In genomic region chr16:89318871-89319627, GRCh38 we compare ENCODE assay signal across 10 cellular contexts.
A peak's percentile ranks its signal among the peaks of the same experiment; 100 is the strongest.
DNase-seq lines count a peak whose midpoint lies in the region; ATAC-seq, FAIRE-seq and TF ChIP-seq lines count a peak whose summit lies in the region.
"Had no signal": no experiment of that assay in that cellular context is flagged by ENCODE, and none has a peak within 500 bp of the region (broad histone marks: within the 10 kb centered on the region; RNA-seq: fewer than 3 reads in every experiment).

No MANE protein-coding gene starts in this region.

- H3K9me3 ChIP-seq in keratinocyte (ENCODE audit: control insufficient read depth, low read depth, low read length), result peaks cover 8% of the 10 kb centered on the region
- H3K9me3 ChIP-seq in subcutaneous abdominal adipose tissue (ENCODE audit: control insufficient read depth in 5 of 5, low read length in 5 of 5), result no peaks in the 10 kb centered on the region
- H3K9me3 ChIP-seq: neutrophil had no signal

- H3K27me3 Mint-ChIP-seq in activated naive CD4-positive, alpha-beta T cell treated with anti-CD3 and anti-CD28 coated beads, Interleukin-2, amount 10 ng/mL, durations not matched to agents 7 days and 5 days, result no peaks in the 10 kb centered on the region
- H3K27me3 Mint-ChIP-seq in activated naive CD8-positive, alpha-beta T cell treated with anti-CD3 and anti-CD28 coated beads, Interleukin-2, amount 50 U/mL, for 24 hours, result no peaks in the 10 kb centered on the region

- H3K4me1 ChIP-seq in keratinocyte (ENCODE audit: control insufficient read depth, extremely low read depth, insufficient read depth, low read length) (peaks cover 90% of the 10 kb centered on the region), subcutaneous abdominal adipose tissue (ENCODE audit: control insufficient read depth in 5 of 5, insufficient read depth in 5 of 5, low read length in 5 of 5) (peaks cover 25 to 95% (median 71%) of the 10 kb centered on the region in 5 donors)

- H3K27me3 ChIP-seq in keratinocyte (ENCODE audit: control insufficient read depth, extremely low read depth, insufficient read depth, low read length), result no peaks in the 10 kb centered on the region
- H3K27me3 ChIP-seq in subcutaneous abdominal adipose tissue (ENCODE audit: control insufficient read depth in 5 of 5, insufficient read depth in 4 of 5, low read length in 5 of 5), result no peaks in the 10 kb centered on the region
- H3K27me3 ChIP-seq: neutrophil had no signal

- peaks cover 41% of the 10 kb centered on the region for H3K36me3 Mint-ChIP-seq in activated naive CD4-positive, alpha-beta T cell treated with anti-CD3 and anti-CD28 coated beads, Interleukin-2, amount 10 ng/mL, durations not matched to agents 7 days and 5 days
- H3K36me3 Mint-ChIP-seq in activated naive CD8-positive, alpha-beta T cell treated with anti-CD3 and anti-CD28 coated beads, Interleukin-2, amount 50 U/mL, for 24 hours (ENCODE audit: low read depth), result peaks cover 40% of the 10 kb centered on the region

- no peak for ATAC-seq in activated naive CD8-positive, alpha-beta T cell treated with anti-CD3 and anti-CD28 coated beads, Interleukin-2, amount 50 U/mL, for 24 hours
- ATAC-seq in HG03457 (IDR thresholded peaks at IDR 0.05; ENCODE audit: unreplicated experiment), result no peak

- peak overlapping the region; percentile 77 for H3K4me2 ChIP-seq in keratinocyte (ENCODE audit: control insufficient read depth, extremely low read depth, insufficient read depth, low read depth, low read length)

- H4K20me1 ChIP-seq in keratinocyte (ENCODE audit: control insufficient read depth, extremely low read depth, insufficient read depth, low read length), result peaks cover 7% of the 10 kb centered on the region

- H3K9me3 Mint-ChIP-seq in activated naive CD4-positive, alpha-beta T cell treated with anti-CD3 and anti-CD28 coated beads, Interleukin-2, amount 10 ng/mL, durations not matched to agents 7 days and 5 days, result no peaks in the 10 kb centered on the region
- H3K9me3 Mint-ChIP-seq in activated naive CD8-positive, alpha-beta T cell treated with anti-CD3 and anti-CD28 coated beads, Interleukin-2, amount 50 U/mL, for 24 hours, result no peaks in the 10 kb centered on the region

- H3K36me3 ChIP-seq in keratinocyte (ENCODE audit: control insufficient read depth in 2 of 2, extremely low read depth in 1 of 2, insufficient read depth in 2 of 2, low read length in 2 of 2) (peaks cover 3 to 17% of the 10 kb centered on the region in 2 experiments), subcutaneous abdominal adipose tissue (ENCODE audit: control insufficient read depth in 5 of 5, insufficient read depth in 5 of 5, low read length in 5 of 5) (peaks cover 0 to 14% (median 3%) of the 10 kb centered on the region in 5 donors)

- H3K4me3 ChIP-seq in keratinocyte (ENCODE audit: control insufficient read depth in 2 of 3, extremely low read depth in 1 of 3, insufficient read depth in 2 of 3, low read depth in 1 of 3, low read length in 3 of 3), result no peak overlapping the region
- no peak overlapping the region for H3K4me3 ChIP-seq in subcutaneous abdominal adipose tissue (ENCODE audit: low read depth in 1 of 5, low read length in 5 of 5)

- H3K9ac ChIP-seq in keratinocyte (ENCODE audit: control insufficient read depth, extremely low read depth, insufficient read depth, low read length) (no peak overlapping the region), subcutaneous abdominal adipose tissue (ENCODE audit: low read length in 5 of 5) (peak overlapping the region in 1 of 5 donors; percentile 6)

- DNase-seq in activated naive CD4-positive, alpha-beta T cell treated with anti-CD3 and anti-CD28 coated beads, Interleukin-2, amount 10 ng/mL, durations not matched to agents 7 days and 5 days, result no peak
- DNase-seq in activated naive CD4-positive, alpha-beta T cell treated with anti-CD3 and anti-CD28 coated beads, Interleukin-2, amount 50 U/mL, for 16 hours, result no peak
- DNase-seq in activated naive CD8-positive, alpha-beta T cell treated with anti-CD3 and anti-CD28 coated beads, Interleukin-2, amount 50 U/mL, for 24 hours, result no peak
- DNase-seq in keratinocyte (ENCODE audit: low read depth, low spot score) (no peak), NCI-H2029 (lab: John Stamatoyannopoulos, UW) (no peak), NCI-H2171 (lab: John Stamatoyannopoulos, UW) (no peak)
- DNase-seq: NCI-H446 had no signal

- no peak for FAIRE-seq in keratinocyte (lab: Jason Lieb, UNC)

- CTCF ChIA-PET in activated naive CD4-positive, alpha-beta T cell treated with anti-CD3 and anti-CD28 coated beads, Interleukin-2, amount 10 ng/mL, durations not matched to agents 7 days and 5 days (lab: Charles Lee), result no interaction called here

- no peak for TF ChIP-seq CTCF in keratinocyte (optimal IDR thresholded peaks at IDR 0.05 in 1 of 3, IDR thresholded peaks at IDR 0.05 in 1 of 3, conservative IDR thresholded peaks at IDR 0.05 in 1 of 3; ENCODE audit: extremely low read depth in 1 of 3, insufficient read depth in 2 of 3, low read length in 3 of 3)

- peak overlapping the region; percentile 84 for H3K27ac Mint-ChIP-seq in activated naive CD4-positive, alpha-beta T cell treated with anti-CD3 and anti-CD28 coated beads, Interleukin-2, amount 10 ng/mL, durations not matched to agents 7 days and 5 days
- H3K27ac Mint-ChIP-seq in activated naive CD8-positive, alpha-beta T cell treated with anti-CD3 and anti-CD28 coated beads, Interleukin-2, amount 50 U/mL, for 24 hours, result peak overlapping the region; percentile 83

- peaks cover 97% of the 10 kb centered on the region for H3K4me1 Mint-ChIP-seq in activated naive CD4-positive, alpha-beta T cell treated with anti-CD3 and anti-CD28 coated beads, Interleukin-2, amount 10 ng/mL, durations not matched to agents 7 days and 5 days
- peaks cover 94% of the 10 kb centered on the region for H3K4me1 Mint-ChIP-seq in activated naive CD8-positive, alpha-beta T cell treated with anti-CD3 and anti-CD28 coated beads, Interleukin-2, amount 50 U/mL, for 24 hours

- no peak overlapping the region for H3K4me3 Mint-ChIP-seq in activated naive CD4-positive, alpha-beta T cell treated with anti-CD3 and anti-CD28 coated beads, Interleukin-2, amount 10 ng/mL, durations not matched to agents 7 days and 5 days
- H3K4me3 Mint-ChIP-seq in activated naive CD8-positive, alpha-beta T cell treated with anti-CD3 and anti-CD28 coated beads, Interleukin-2, amount 50 U/mL, for 24 hours, result no peak overlapping the region

- peaks cover 80% of the 10 kb centered on the region for H3K79me2 ChIP-seq in keratinocyte (ENCODE audit: control insufficient read depth, insufficient read depth, low read length)

- H3K9me1 ChIP-seq in keratinocyte (ENCODE audit: control insufficient read depth, extremely low read depth, insufficient read depth, low read length), result no peaks in the 10 kb centered on the region

- H3K27ac ChIP-seq in keratinocyte (ENCODE audit: control insufficient read depth, insufficient read depth, low read length), result peak overlapping the region; percentile 74
- peak overlapping the region; percentile 23 for H3K27ac ChIP-seq in subcutaneous abdominal adipose tissue (ENCODE audit: low read depth, low read length)

- H2AFZ ChIP-seq in keratinocyte (ENCODE audit: control insufficient read depth, low read length), result no peak overlapping the region

- dilution Hi-C loops in keratinocyte (cut with MboI; ENCODE audit: extremely low pct_ligation_motif_present, low sequenced_read_pairs), result no loop called here
